Comparison of ENCODE assay signal across 27 cellular contexts in genomic region chr6:129136751-129137150, GRCh38.
DNase-seq lines count a peak whose midpoint lies in the region; ATAC-seq and TF ChIP-seq lines count a peak whose summit lies in the region.
"Had no signal": no experiment of that assay in that cellular context is flagged by ENCODE, and none has a peak within 500 bp of the region (broad histone marks: within the 10 kb centered on the region; RNA-seq: fewer than 3 reads in every experiment).

No MANE protein-coding gene starts in this region.

- H3K4me3 ChIP-seq in heart left ventricle (no peak overlapping the region), esophagus squamous epithelium (no peak overlapping the region), body of pancreas (no peak overlapping the region)
- H3K4me3 ChIP-seq: BLaER1, HAP-1, SK-N-MC had no signal

- H3K4me1 ChIP-seq in heart left ventricle (peaks cover 0 to 96% (median 69%) of the 10 kb centered on the region in 12 donors), esophagus squamous epithelium (no peaks in the 10 kb centered on the region), body of pancreas (no peaks in the 10 kb centered on the region)
- H3K4me1 ChIP-seq: BLaER1 had no signal

- no peaks in the 10 kb centered on the region for H3K9me3 ChIP-seq in heart left ventricle
- no peaks in the 10 kb centered on the region for H3K9me3 ChIP-seq in esophagus squamous epithelium
- H3K9me3 ChIP-seq in body of pancreas = no peaks in the 10 kb centered on the region
- H3K9me3 ChIP-seq: BLaER1, HAP-1 had no signal

- TF ChIP-seq CTCF in heart left ventricle (IDR thresholded peaks at IDR 0.05) (no peak), esophagus squamous epithelium (IDR thresholded peaks at IDR 0.05) (no peak), body of pancreas (IDR thresholded peaks at IDR 0.05) (no peak)

- WGBS in heart left ventricle, 4 donors = 76 to 85% (median 80%) methylated on average over 4 of the region's 4 CpGs
- WGBS in esophagus squamous epithelium, 2 donors = 76 to 96% methylated on average over 4 of the region's 4 CpGs
- 71 to 73% methylated on average over 4 of the region's 4 CpGs for WGBS in body of pancreas, 2 donors

- H3K27me3 ChIP-seq in heart left ventricle (no peaks in the 10 kb centered on the region), esophagus squamous epithelium (no peaks in the 10 kb centered on the region), body of pancreas (no peaks in the 10 kb centered on the region)
- H3K27me3 ChIP-seq: BLaER1 had no signal

- no peak for DNase-seq in heart left ventricle
- no peak for DNase-seq in Right ventricle myocardium superior
- peak; percentile 8 for DNase-seq in HK-2 (ENCODE audit: unreplicated experiment)
- DNase-seq in esophagus squamous epithelium (lab: John Stamatoyannopoulos, UW) = no peak
- DNase-seq in renal cortical epithelial cell (ENCODE audit: low read depth) = peak; percentile 21
- DNase-seq in Ammon's horn (ENCODE audit: low spot score) = no peak
- no peak for DNase-seq in cortex of kidney (lab: John Stamatoyannopoulos, UW)
- no peak for DNase-seq in body of pancreas
- DNase-seq: 8988T; ACHN; CD4-positive, alpha-beta T cell; GOT3; HFFc6; IMR-90; KG1; MM.1S; NCI-H1048; NCI-H1694 treated with DMSO at 0.1 percent for 48 hours; NCI-H2081; NCI-H2227 treated with DMSO at 0.1 percent for 48 hours; NCI-H510A; NCI-H69; SIG-M5 had no signal

- TF ChIP-seq POLR2A in heart left ventricle (IDR thresholded peaks at IDR 0.05) = no peak
- TF ChIP-seq POLR2A in esophagus squamous epithelium (IDR thresholded peaks at IDR 0.05) = no peak
- no peak for TF ChIP-seq POLR2A in body of pancreas (IDR thresholded peaks at IDR 0.05)

- H3K36me3 ChIP-seq in heart left ventricle (no peaks in the 10 kb centered on the region), esophagus squamous epithelium (no peaks in the 10 kb centered on the region), body of pancreas (replicated peaks in 1 of 2; ENCODE audit: insufficient read depth in 1 of 2, low read depth in 2 of 2) (no peaks in the 10 kb centered on the region)
- H3K36me3 ChIP-seq: BLaER1, HAP-1 had no signal

- ATAC-seq in heart left ventricle = no peak
- ATAC-seq in Right ventricle myocardium superior (ENCODE audit: poor library complexity) = no peak
- no peak for ATAC-seq in body of pancreas

- H3K27ac ChIP-seq in heart left ventricle (peak overlapping the region in 10 of 12 donors; percentile 55 to 90 (median 76)), esophagus squamous epithelium (peak overlapping the region in 3 of 4 donors; percentile 5 to 44 (median 24)), body of pancreas (no peak overlapping the region)
- H3K27ac ChIP-seq: BLaER1, RWPE1, SK-N-MC had no signal

- intact Hi-C loops in heart left ventricle (cut with DNase I) = loop anchor here in 2 of 10 donors (2.0 to 10.0 kb wide), 4 partner anchors 34 to 242 kb away; no protein-coding TSS in a partner anchor
- intact Hi-C loops in Right ventricle myocardium superior (cut with DNase I) = no loop called here
- intact Hi-C loops in esophagus squamous epithelium (cut with DNase I) = no loop called here
- intact Hi-C loops in body of pancreas (cut with DNase I) = no loop called here

Comparison
In these comparisons a context has a peak if more than half of its experiments do, and no peak if none do; other contexts are left out.
1. DNase-seq: peak in HK-2 (single experiment) and renal cortical epithelial cell (single experiment); none in heart left ventricle (0 of 5), Right ventricle myocardium superior (single experiment), esophagus squamous epithelium (single experiment), Ammon's horn (single experiment), cortex of kidney (single experiment) and body of pancreas (0 of 4).
2. H3K27ac ChIP-seq: peak in heart left ventricle (10 of 12) and esophagus squamous epithelium (3 of 4); none in body of pancreas (0 of 4).